In the genomic region with DNA sequence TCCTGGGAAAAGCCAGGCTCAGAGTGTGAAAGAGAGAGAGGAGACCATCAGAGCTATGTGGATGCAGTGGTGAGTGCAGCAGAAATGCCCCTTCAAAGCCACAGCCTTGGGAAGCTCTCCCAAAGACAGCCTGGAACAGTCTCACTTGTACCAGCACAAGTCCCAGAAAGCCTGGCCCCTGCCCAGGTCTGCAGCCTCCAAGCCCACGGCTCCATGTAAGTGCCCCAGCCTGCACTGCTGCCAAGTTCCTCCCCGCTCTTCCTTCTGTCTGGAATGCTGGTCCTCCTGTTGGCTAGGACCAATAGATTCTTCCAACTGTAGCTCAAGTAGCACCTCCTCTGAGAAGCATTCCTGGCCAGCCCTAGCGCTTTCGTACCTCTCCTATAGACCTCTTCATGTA, we compare ENCODE assay signal across 11 cellular contexts.
A peak's percentile ranks its signal among the peaks of the same experiment; 100 is the strongest.
DNase-seq lines count a peak whose midpoint lies in the region; ATAC-seq and TF ChIP-seq lines count a peak whose summit lies in the region.
"Had no signal": no experiment of that assay in that cellular context is flagged by ENCODE, and none has a peak within 500 bp of the region (broad histone marks: within the 10 kb centered on the region; RNA-seq: fewer than 3 reads in every experiment).

No MANE protein-coding gene starts in this region.

- ATAC-seq in Right ventricle myocardium inferior, result no peak
- ATAC-seq in sciatic nerve, result peak; percentile 4

- H3K27ac ChIP-seq in left ventricle myocardium inferior (replicated peaks) (peak overlapping the region; percentile 16), SJCRH30 (no peak overlapping the region)

- TF ChIP-seq CTCF in left ventricle myocardium inferior (IDR thresholded peaks at IDR 0.05; ENCODE audit: borderline replicate concordance), result no peak

- no peak for DNase-seq in left ventricle myocardium inferior
- no peak for DNase-seq in Right ventricle myocardium inferior (ENCODE audit: missing footprints)
- peak; percentile 88 to 96 for DNase-seq in NCI-H446 (lab: John Stamatoyannopoulos, UW)
- peak; percentile 49 for DNase-seq in islet precursor cell
- no peak for DNase-seq in sciatic nerve (ENCODE audit: low spot score)
- DNase-seq in DMS79 treated with DMSO at 0.1 percent for 48 hours (lab: John Stamatoyannopoulos, UW), result no peak
- DNase-seq in SJCRH30, result no peak
- DNase-seq in A172 (ENCODE audit: low spot score), result no peak
- DNase-seq: C1 segment of cervical spinal cord; CD4-positive, alpha-beta T cell; IMR-90 had no signal

- H3K27me3 ChIP-seq in left ventricle myocardium inferior (ENCODE audit: low read depth) (peaks cover 84% of the 10 kb centered on the region), SJCRH30 (no peaks in the 10 kb centered on the region)

- H3K36me3 ChIP-seq in left ventricle myocardium inferior (no peaks in the 10 kb centered on the region), SJCRH30 (no peaks in the 10 kb centered on the region)

- H3K4me1 ChIP-seq in left ventricle myocardium inferior, result no peaks in the 10 kb centered on the region
- peaks cover 10% of the 10 kb centered on the region for H3K4me1 ChIP-seq in SJCRH30

- H3K9me3 ChIP-seq in left ventricle myocardium inferior (replicated peaks) (peaks cover 8% of the 10 kb centered on the region), SJCRH30 (replicated peaks) (0 out of 2 replicates have a peak, but pooled peaks cover 3% of the 10 kb centered on the region)

- H3K4me3 ChIP-seq in left ventricle myocardium inferior, result no peak overlapping the region
- H3K4me3 ChIP-seq in SJCRH30, result no peak overlapping the region

- intact Hi-C loops in left ventricle myocardium inferior (cut with micrococcal nuclease) (no loop called here), Right ventricle myocardium inferior (cut with DNase I) (no loop called here), sciatic nerve (cut with DNase I) (no loop called here)

Comparison
In these comparisons a context has a peak if more than half of its experiments do, and no peak if none do; other contexts are left out.
1. DNase-seq: peak in NCI-H446 (2 of 2) and islet precursor cell (single experiment); none in left ventricle myocardium inferior (single experiment), Right ventricle myocardium inferior (single experiment), sciatic nerve (single experiment), DMS79 treated with DMSO at 0.1 percent for 48 hours (single experiment), SJCRH30 (0 of 2) and A172 (single experiment).